ENCODE assay signal across 11 cellular contexts in the genomic region with DNA sequence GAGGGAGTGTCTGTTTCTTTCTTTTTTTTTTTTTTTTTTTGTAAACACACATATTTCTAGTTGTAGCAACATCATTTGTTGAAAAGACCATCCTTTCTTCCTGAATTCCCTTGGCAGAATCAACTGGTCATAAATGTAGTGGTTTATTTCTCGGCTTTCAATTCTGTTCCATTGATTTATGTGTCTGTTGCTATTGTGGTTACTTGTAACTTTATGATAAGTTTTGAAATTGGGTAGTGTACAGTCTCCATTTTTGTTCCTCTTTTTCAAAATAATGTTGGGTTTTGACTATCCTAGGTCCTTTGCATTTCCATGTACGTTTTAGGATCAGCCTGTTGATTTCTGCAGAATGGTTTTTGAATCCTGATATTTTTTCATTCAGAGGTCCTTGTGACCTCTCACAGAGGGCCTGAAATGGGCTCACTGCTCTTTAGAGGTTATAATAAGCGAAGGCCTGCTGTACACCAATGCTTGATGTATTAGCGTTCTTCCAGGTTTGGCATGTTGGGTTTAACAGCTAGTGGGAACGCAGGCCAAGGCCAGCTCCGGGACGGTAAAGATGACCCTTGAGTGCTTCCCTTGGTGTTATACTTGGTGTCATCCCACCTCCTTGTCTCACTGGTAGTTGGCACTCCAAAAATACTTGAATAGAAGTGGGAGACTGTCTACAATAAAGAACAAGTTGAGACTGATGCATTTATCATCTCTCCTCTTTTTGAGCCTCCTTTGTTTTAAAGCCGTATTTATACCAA.
DNase-seq lines count a peak whose midpoint lies in the region; ATAC-seq lines count a peak whose summit lies in the region.
"Had no signal": no experiment of that assay in that cellular context is flagged by ENCODE, and none has a peak within 500 bp of the region (broad histone marks: within the 10 kb centered on the region; RNA-seq: fewer than 3 reads in every experiment).

No MANE protein-coding gene starts in this region.

- no peaks in the 10 kb centered on the region for H3K27me3 ChIP-seq in stomach smooth muscle (ENCODE audit: control insufficient read depth in 1 of 2, insufficient read depth in 2 of 2, low read length in 2 of 2)

- intact Hi-C loops in dendritic cell treated with granulocyte-macrophage colony-stimulating factor and Interleukin-4, amounts not matched to agents 40 ng/mL and 50 ng/mL, for 4 days (cut with micrococcal nuclease), result no loop called here

- peaks cover 2 to 11% of the 10 kb centered on the region in 2 donors for H3K9me3 ChIP-seq in stomach smooth muscle (ENCODE audit: control insufficient read depth in 2 of 2, low read length in 2 of 2)

- peak; percentile 19 for ATAC-seq in GM19467 (IDR thresholded peaks at IDR 0.05; ENCODE audit: unreplicated experiment)

- in situ Hi-C loops in KBM-7 (cut with MboI; ENCODE audit: low pct_unique_long_range_greater_than_20kb, low sequenced_read_pairs), result no loop called here

- H3K27ac Mint-ChIP-seq in dendritic cell treated with granulocyte-macrophage colony-stimulating factor and Interleukin-4, amounts not matched to agents 40 ng/mL and 50 ng/mL, for 4 days, result peak overlapping the region; percentile 52

- peaks cover 31% of the 10 kb centered on the region for H3K4me1 Mint-ChIP-seq in dendritic cell treated with granulocyte-macrophage colony-stimulating factor and Interleukin-4, amounts not matched to agents 40 ng/mL and 50 ng/mL, for 4 days (ENCODE audit: low read depth)

- peak; percentile 85 for DNase-seq in KBM-7
- no peak for DNase-seq in activated CD4-positive, alpha-beta T cell treated with anti-CD3 and anti-CD28 coated beads, Interleukin-2, amount 50 U/mL, for 48 hours
- DNase-seq in NCI-H1417 treated with DMSO at 0.1 percent for 48 hours (lab: John Stamatoyannopoulos, UW), result no peak
- DNase-seq in activated CD4-positive, alpha-beta T cell treated with anti-CD3 and anti-CD28 coated beads for 4 hours, result no peak
- DNase-seq: foreskin melanocyte, NCI-H2029 treated with DMSO at 0.1 percent for 48 hours, substantia nigra had no signal

- H3K36me3 Mint-ChIP-seq in dendritic cell treated with granulocyte-macrophage colony-stimulating factor and Interleukin-4, amounts not matched to agents 40 ng/mL and 50 ng/mL, for 4 days (ENCODE audit: low read depth), result no peaks in the 10 kb centered on the region

- H3K4me1 ChIP-seq in stomach smooth muscle (ENCODE audit: control insufficient read depth, insufficient read depth, low read length), result peaks cover 19% of the 10 kb centered on the region

- H3K27ac ChIP-seq in stomach smooth muscle (ENCODE audit: low read length), result peak overlapping the region; percentile 63
- H3K27ac ChIP-seq: SK-N-MC had no signal

- no peak overlapping the region for H3K9ac ChIP-seq in stomach smooth muscle (ENCODE audit: low read length in 2 of 2)

- H3K9me3 Mint-ChIP-seq in dendritic cell treated with granulocyte-macrophage colony-stimulating factor and Interleukin-4, amounts not matched to agents 40 ng/mL and 50 ng/mL, for 4 days, result peaks cover 5% of the 10 kb centered on the region

- no peaks in the 10 kb centered on the region for H3K27me3 Mint-ChIP-seq in dendritic cell treated with granulocyte-macrophage colony-stimulating factor and Interleukin-4, amounts not matched to agents 40 ng/mL and 50 ng/mL, for 4 days

- H3K36me3 ChIP-seq in stomach smooth muscle (ENCODE audit: control insufficient read depth in 2 of 2, insufficient read depth in 2 of 2, low read length in 2 of 2), result peaks cover 0 to 6% of the 10 kb centered on the region in 2 donors

- peak overlapping the region in 1 of 2 donors; percentile 16 for H3K4me3 ChIP-seq in stomach smooth muscle (ENCODE audit: low read length in 2 of 2)
- H3K4me3 ChIP-seq: SK-N-MC had no signal

- no peak overlapping the region for H3K4me3 Mint-ChIP-seq in dendritic cell treated with granulocyte-macrophage colony-stimulating factor and Interleukin-4, amounts not matched to agents 40 ng/mL and 50 ng/mL, for 4 days
